Comparison of ENCODE assay signal across 1 cellular context in the genomic region with DNA sequence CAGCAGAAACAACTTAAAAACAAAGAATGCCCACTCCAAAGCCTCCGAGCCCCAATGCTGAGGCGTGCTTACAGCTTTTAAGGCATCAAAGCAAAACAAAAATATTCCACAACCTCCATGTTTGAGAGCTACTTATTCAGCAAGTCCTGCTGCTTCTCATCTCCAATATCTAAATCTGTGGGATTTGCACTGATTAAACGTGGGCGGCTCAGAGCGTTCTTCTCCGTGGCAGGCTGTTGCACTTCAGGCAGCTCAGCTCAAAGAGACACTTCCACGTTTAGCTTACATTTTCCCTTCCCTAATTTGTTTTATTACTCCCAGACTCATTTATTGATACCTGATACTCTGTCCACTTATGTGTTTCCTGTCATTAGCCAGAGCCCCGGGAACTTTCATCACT.
TF ChIP-seq lines count a peak whose summit lies in the region.

No MANE protein-coding gene starts in this region.

TF ChIP-seq in GM23338, 12 proteins besides CTCF, POLR2A, EP300 and RAD21:
- TF ChIP-seq EZH2phosphoT487 (IDR thresholded peaks at IDR 0.05; ENCODE audit: unreplicated experiment) (no peak), NANOG (IDR thresholded peaks at IDR 0.05; ENCODE audit: borderline replicate concordance) (no peak), EZH2 (IDR thresholded peaks at IDR 0.05; ENCODE audit: low read depth, unreplicated experiment) (no peak), CREB1 (CRISPR knock-in tag; IDR thresholded peaks at IDR 0.05; ENCODE audit: low read depth) (no peak), JUNB (IDR thresholded peaks at IDR 0.05; ENCODE audit: unreplicated experiment) (no peak)
